ENCODE assay signal across 10 cellular contexts in the genomic region with DNA sequence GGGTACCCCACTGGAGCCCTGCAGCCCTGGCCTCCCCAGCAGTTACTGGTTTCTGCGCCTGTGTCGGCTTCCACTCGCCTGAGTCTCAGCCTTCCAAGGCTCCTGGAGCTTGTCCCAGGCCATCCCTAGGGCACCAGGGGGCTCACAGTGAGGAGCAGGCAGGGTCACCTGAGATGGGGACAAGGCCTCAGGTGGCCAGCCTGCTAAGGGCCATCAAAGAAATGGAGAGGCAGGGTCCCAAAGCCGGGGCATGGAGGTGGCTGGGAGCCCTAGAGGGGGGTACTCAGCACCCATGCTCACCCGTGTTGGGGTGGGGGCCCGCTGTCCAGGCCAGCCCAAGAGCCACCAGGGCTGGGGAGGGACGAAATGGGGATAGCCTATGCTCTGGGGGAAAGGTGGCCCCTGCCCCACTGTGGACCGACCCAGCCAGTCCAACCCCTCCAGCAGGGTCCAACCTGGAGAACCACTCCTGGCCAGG. TPM values are rescaled to one million over a fixed set of nuclear protein-coding genes. Genes with fewer than 3 reads are reported as not detected.
DNase-seq lines count a peak whose midpoint lies in the region; ATAC-seq, FAIRE-seq and TF ChIP-seq lines count a peak whose summit lies in the region.
"Had no signal": no experiment of that assay in that cellular context is flagged by ENCODE, and none has a peak within 500 bp of the region (broad histone marks: within the 10 kb centered on the region; RNA-seq: fewer than 3 reads in every experiment).

No MANE protein-coding gene starts in this region.

- peak overlapping the region; percentile 81 for H3K9ac ChIP-seq in keratinocyte (ENCODE audit: control insufficient read depth, extremely low read depth, insufficient read depth, low read length)
- H3K9ac ChIP-seq in subcutaneous abdominal adipose tissue (ENCODE audit: low read length in 5 of 5), result peak overlapping the region in 4 of 5 donors; percentile 44 to 72 (median 64)

- peak overlapping the region; percentile 93 for H3K4me2 ChIP-seq in keratinocyte (ENCODE audit: control insufficient read depth, extremely low read depth, insufficient read depth, low read depth, low read length)

- no peak for TF ChIP-seq CTCF in keratinocyte (optimal IDR thresholded peaks at IDR 0.05 in 1 of 3, IDR thresholded peaks at IDR 0.05 in 1 of 3, conservative IDR thresholded peaks at IDR 0.05 in 1 of 3; ENCODE audit: extremely low read depth in 1 of 3, insufficient read depth in 2 of 3, low read length in 3 of 3)

- intact Hi-C loops in activated CD4-positive, alpha-beta T cell treated with anti-CD3 and anti-CD28 coated beads for 36 hours (cut with DNase I, micrococcal nuclease), result no loop called here

- H3K27ac Mint-ChIP-seq in activated CD4-positive, alpha-beta T cell treated with anti-CD3 and anti-CD28 coated beads for 36 hours, result no peak overlapping the region
- peak overlapping the region; percentile 27 for H3K27ac Mint-ChIP-seq in activated naive CD8-positive, alpha-beta T cell treated with anti-CD3 and anti-CD28 coated beads, Interleukin-2, amount 50 U/mL, for 24 hours

- peaks cover 18% of the 10 kb centered on the region for H3K36me3 Mint-ChIP-seq in activated CD4-positive, alpha-beta T cell treated with anti-CD3 and anti-CD28 coated beads for 36 hours (ENCODE audit: low read depth)
- peaks cover 5% of the 10 kb centered on the region for H3K36me3 Mint-ChIP-seq in activated naive CD8-positive, alpha-beta T cell treated with anti-CD3 and anti-CD28 coated beads, Interleukin-2, amount 50 U/mL, for 24 hours (ENCODE audit: low read depth)

- no peak for DNase-seq in activated CD4-positive, alpha-beta T cell treated with anti-CD3 and anti-CD28 coated beads for 36 hours
- DNase-seq in activated CD4-positive, alpha-beta T cell treated with anti-CD3 and anti-CD28 coated beads, Interleukin-2, amount 50 U/mL, for 4 hours, result no peak
- no peak for DNase-seq in activated naive CD8-positive, alpha-beta T cell treated with anti-CD3 and anti-CD28 coated beads, Interleukin-2, amount 50 U/mL, for 24 hours
- DNase-seq in keratinocyte (ENCODE audit: low read depth, low spot score), result no peak
- DNase-seq in GOT3 (lab: John Stamatoyannopoulos, UW), result no peak
- no peak for DNase-seq in T1000 (lab: John Stamatoyannopoulos, UW)
- DNase-seq: stimulated activated naive CD4-positive, alpha-beta T cell treated with Interleukin-2 at 50 U/mL for 16 hours had no signal

- CTCF ChIA-PET in activated CD4-positive, alpha-beta T cell treated with anti-CD3 and anti-CD28 coated beads for 36 hours (lab: Charles Lee), result interaction anchor here (0.6 kb wide), 1 partner anchor 34 kb away, joined by 3 read pairs; no protein-coding TSS in a partner anchor

- no peaks in the 10 kb centered on the region for H3K27me3 Mint-ChIP-seq in activated CD4-positive, alpha-beta T cell treated with anti-CD3 and anti-CD28 coated beads for 36 hours
- H3K27me3 Mint-ChIP-seq in activated naive CD8-positive, alpha-beta T cell treated with anti-CD3 and anti-CD28 coated beads, Interleukin-2, amount 50 U/mL, for 24 hours, result no peaks in the 10 kb centered on the region

- dilution Hi-C loops in keratinocyte (cut with MboI; ENCODE audit: extremely low pct_ligation_motif_present, low sequenced_read_pairs), result no loop called here

- H3K9me3 ChIP-seq in keratinocyte (ENCODE audit: control insufficient read depth, low read depth, low read length) (no peaks in the 10 kb centered on the region), subcutaneous abdominal adipose tissue (ENCODE audit: control insufficient read depth in 5 of 5, low read length in 5 of 5) (no peaks in the 10 kb centered on the region)

- no peaks in the 10 kb centered on the region for H3K9me3 Mint-ChIP-seq in activated CD4-positive, alpha-beta T cell treated with anti-CD3 and anti-CD28 coated beads for 36 hours (ENCODE audit: low read depth)
- H3K9me3 Mint-ChIP-seq in activated naive CD8-positive, alpha-beta T cell treated with anti-CD3 and anti-CD28 coated beads, Interleukin-2, amount 50 U/mL, for 24 hours, result no peaks in the 10 kb centered on the region

- H3K27ac ChIP-seq in keratinocyte (ENCODE audit: control insufficient read depth, insufficient read depth, low read length) (peak overlapping the region; percentile 63), subcutaneous abdominal adipose tissue (ENCODE audit: low read depth, low read length) (peak overlapping the region; percentile 57)

- POLR2A ChIA-PET in activated CD4-positive, alpha-beta T cell treated with anti-CD3 and anti-CD28 coated beads for 36 hours (lab: Charles Lee), result no interaction called here

- H3K4me1 Mint-ChIP-seq in activated CD4-positive, alpha-beta T cell treated with anti-CD3 and anti-CD28 coated beads for 36 hours, result peaks cover 14% of the 10 kb centered on the region
- H3K4me1 Mint-ChIP-seq in activated naive CD8-positive, alpha-beta T cell treated with anti-CD3 and anti-CD28 coated beads, Interleukin-2, amount 50 U/mL, for 24 hours, result peaks cover 19% of the 10 kb centered on the region

- ATAC-seq in activated CD4-positive, alpha-beta T cell treated with anti-CD3 and anti-CD28 coated beads for 36 hours, result no peak
- ATAC-seq in activated naive CD8-positive, alpha-beta T cell treated with anti-CD3 and anti-CD28 coated beads, Interleukin-2, amount 50 U/mL, for 24 hours, result no peak
- no peak for ATAC-seq in GM19035 (IDR thresholded peaks at IDR 0.05; ENCODE audit: unreplicated experiment)

- peak overlapping the region; percentile 76 to 85 (median 83) for H3K4me3 ChIP-seq in keratinocyte (ENCODE audit: control insufficient read depth in 2 of 3, extremely low read depth in 1 of 3, insufficient read depth in 2 of 3, low read depth in 1 of 3, low read length in 3 of 3)
- H3K4me3 ChIP-seq in subcutaneous abdominal adipose tissue (ENCODE audit: low read depth in 1 of 5, low read length in 5 of 5), result peak overlapping the region in 4 of 5 donors; percentile 61 to 79 (median 68)

- peaks cover 29% of the 10 kb centered on the region for H3K4me1 ChIP-seq in keratinocyte (ENCODE audit: control insufficient read depth, extremely low read depth, insufficient read depth, low read length)
- H3K4me1 ChIP-seq in subcutaneous abdominal adipose tissue (ENCODE audit: control insufficient read depth in 5 of 5, insufficient read depth in 5 of 5, low read length in 5 of 5), result peaks cover 3 to 81% (median 69%) of the 10 kb centered on the region in 5 donors

- peak overlapping the region; percentile 74 for H3K4me3 Mint-ChIP-seq in activated CD4-positive, alpha-beta T cell treated with anti-CD3 and anti-CD28 coated beads for 36 hours
- H3K4me3 Mint-ChIP-seq in activated naive CD8-positive, alpha-beta T cell treated with anti-CD3 and anti-CD28 coated beads, Interleukin-2, amount 50 U/mL, for 24 hours, result peak overlapping the region; percentile 76

- FAIRE-seq in keratinocyte (lab: Jason Lieb, UNC), result no peak
- FAIRE-seq: colon had no signal

- no peak overlapping the region for H2AFZ ChIP-seq in keratinocyte (ENCODE audit: control insufficient read depth, low read length)

- H3K27me3 ChIP-seq in keratinocyte (ENCODE audit: control insufficient read depth, extremely low read depth, insufficient read depth, low read length) (no peaks in the 10 kb centered on the region), subcutaneous abdominal adipose tissue (ENCODE audit: control insufficient read depth in 5 of 5, insufficient read depth in 4 of 5, low read length in 5 of 5) (no peaks in the 10 kb centered on the region)

- H3K9me1 ChIP-seq in keratinocyte (ENCODE audit: control insufficient read depth, extremely low read depth, insufficient read depth, low read length), result no peaks in the 10 kb centered on the region

- H3K36me3 ChIP-seq in keratinocyte (ENCODE audit: control insufficient read depth in 2 of 2, extremely low read depth in 1 of 2, insufficient read depth in 2 of 2, low read length in 2 of 2), result peaks cover 20 to 26% of the 10 kb centered on the region in 2 experiments
- H3K36me3 ChIP-seq in subcutaneous abdominal adipose tissue (ENCODE audit: control insufficient read depth in 5 of 5, insufficient read depth in 5 of 5, low read length in 5 of 5), result peaks cover 0 to 38% (median 28%) of the 10 kb centered on the region in 5 donors

- peaks cover 50% of the 10 kb centered on the region for H3K79me2 ChIP-seq in keratinocyte (ENCODE audit: control insufficient read depth, insufficient read depth, low read length)

- peaks cover 30% of the 10 kb centered on the region for H4K20me1 ChIP-seq in keratinocyte (ENCODE audit: control insufficient read depth, extremely low read depth, insufficient read depth, low read length)

RNA-seq across cellular contexts. Expression of a gene that starts 1.3 kb away (rescaled TPM):
- 100 to 1,000 TPM; 239 to 259 TPM for total RNA-seq in activated CD4-positive, alpha-beta T cell treated with anti-CD3 and anti-CD28 coated beads for 36 hours
- polyA plus RNA-seq in keratinocyte, result 44.7 to 137 TPM (median 55.7 TPM) in 3 replicates
- 54.4 TPM for polyA plus RNA-seq in keratinocyte (2011; ENCODE audit: low read depth)
- 40.9 and 142 TPM in 2 replicates for polyA plus RNA-seq in keratinocyte (2011; cell fraction: cytosol; rRNA removed)
- 190 and 294 TPM in 2 replicates for polyA plus RNA-seq in keratinocyte (2011; cell fraction: nucleus; rRNA removed)
- 53.9 and 385 TPM in 2 replicates for polyA plus RNA-seq in keratinocyte (2012; ENCODE audit: low replicate concordance)
- 134 to 602 TPM (median 159 TPM) in 3 replicates for polyA minus RNA-seq in keratinocyte
- polyA minus RNA-seq in keratinocyte (2011; cell fraction: cytosol; rRNA and poly(A)+ RNA removed), result 642 TPM
- polyA minus RNA-seq in keratinocyte (2011; cell fraction: nucleus; rRNA and poly(A)+ RNA removed), result 467 and 561 TPM in 2 replicates

RNA-seq across cellular contexts. Expression of a gene that starts 31.1 kb away (rescaled TPM):
- 100 to 1,000 TPM; 119 to 124 TPM for total RNA-seq in activated CD4-positive, alpha-beta T cell treated with anti-CD3 and anti-CD28 coated beads for 36 hours
- 49.1 to 68.3 TPM (median 52.0 TPM) in 3 replicates for polyA plus RNA-seq in keratinocyte
- 24.6 TPM for polyA plus RNA-seq in keratinocyte (2011; ENCODE audit: low read depth)
- polyA plus RNA-seq in keratinocyte (2011; cell fraction: cytosol; rRNA removed), result 50.8 and 74.9 TPM in 2 replicates
- polyA plus RNA-seq in keratinocyte (2011; cell fraction: nucleus; rRNA removed), result 137 and 163 TPM in 2 replicates
- polyA plus RNA-seq in keratinocyte (2012; ENCODE audit: low replicate concordance), result 70.2 and 83.6 TPM in 2 replicates
- polyA minus RNA-seq in keratinocyte, result 20.4 to 46.2 TPM (median 22.9 TPM) in 3 replicates
- polyA minus RNA-seq in keratinocyte (2011; cell fraction: cytosol; rRNA and poly(A)+ RNA removed), result 52.2 TPM
- polyA minus RNA-seq in keratinocyte (2011; cell fraction: nucleus; rRNA and poly(A)+ RNA removed), result 31.5 and 31.8 TPM in 2 replicates

RNA-seq across cellular contexts. Expression of a gene that starts 45.0 kb away (rescaled TPM):
- 10 to 100 TPM; 69.0 to 73.5 TPM for total RNA-seq in activated CD4-positive, alpha-beta T cell treated with anti-CD3 and anti-CD28 coated beads for 36 hours
- polyA plus RNA-seq in keratinocyte, result 60.4 to 99.3 TPM (median 81.7 TPM) in 3 replicates
- 45.3 TPM for polyA plus RNA-seq in keratinocyte (2011; ENCODE audit: low read depth)
- 59.9 and 110 TPM in 2 replicates for polyA plus RNA-seq in keratinocyte (2011; cell fraction: cytosol; rRNA removed)
- polyA plus RNA-seq in keratinocyte (2011; cell fraction: nucleus; rRNA removed), result 99.2 and 130 TPM in 2 replicates
- polyA plus RNA-seq in keratinocyte (2012; ENCODE audit: low replicate concordance), result 61.9 and 91.0 TPM in 2 replicates
- 85.7 to 144 TPM (median 96.6 TPM) in 3 replicates for polyA minus RNA-seq in keratinocyte
- 154 TPM for polyA minus RNA-seq in keratinocyte (2011; cell fraction: cytosol; rRNA and poly(A)+ RNA removed)
- polyA minus RNA-seq in keratinocyte (2011; cell fraction: nucleus; rRNA and poly(A)+ RNA removed), result 36.0 and 44.9 TPM in 2 replicates

RNA-seq across cellular contexts. Expression of a gene that starts 45.1 kb away (rescaled TPM):
- 10 to 100 TPM; 16.9 to 17.5 TPM for total RNA-seq in activated CD4-positive, alpha-beta T cell treated with anti-CD3 and anti-CD28 coated beads for 36 hours
- 10.2 to 25.3 TPM (median 13.6 TPM) in 3 replicates for polyA plus RNA-seq in keratinocyte
- 10.9 TPM for polyA plus RNA-seq in keratinocyte (2011; ENCODE audit: low read depth)
- polyA plus RNA-seq in keratinocyte (2011; cell fraction: cytosol; rRNA removed), result 5.5 and 14.9 TPM in 2 replicates
- 54.3 and 78.8 TPM in 2 replicates for polyA plus RNA-seq in keratinocyte (2011; cell fraction: nucleus; rRNA removed)
- polyA plus RNA-seq in keratinocyte (2012; ENCODE audit: low replicate concordance), result 23.8 and 42.0 TPM in 2 replicates
- 5.4 to 31.0 TPM (median 8.0 TPM) in 3 replicates for polyA minus RNA-seq in keratinocyte
- polyA minus RNA-seq in keratinocyte (2011; cell fraction: cytosol; rRNA and poly(A)+ RNA removed), result 21.1 TPM
- polyA minus RNA-seq in keratinocyte (2011; cell fraction: nucleus; rRNA and poly(A)+ RNA removed), result 18.7 and 21.1 TPM in 2 replicates

RNA-seq across cellular contexts. Expression of a gene that starts 59.3 kb away (rescaled TPM):
- 100 to 1,000 TPM; 105 to 166 TPM for total RNA-seq in activated CD4-positive, alpha-beta T cell treated with anti-CD3 and anti-CD28 coated beads for 36 hours
- polyA plus RNA-seq in keratinocyte, result 45.4 to 73.6 TPM (median 64.0 TPM) in 3 replicates
- 10.2 TPM for polyA plus RNA-seq in keratinocyte (2011; ENCODE audit: low read depth)
- 59.0 and 103 TPM in 2 replicates for polyA plus RNA-seq in keratinocyte (2011; cell fraction: cytosol; rRNA removed)
- polyA plus RNA-seq in keratinocyte (2011; cell fraction: nucleus; rRNA removed), result 51.5 and 77.5 TPM in 2 replicates
- polyA plus RNA-seq in keratinocyte (2012; ENCODE audit: low replicate concordance), result 62.1 and 118 TPM in 2 replicates
- polyA minus RNA-seq in keratinocyte, result 39.1 to 83.3 TPM (median 62.9 TPM) in 3 replicates
- polyA minus RNA-seq in keratinocyte (2011; cell fraction: cytosol; rRNA and poly(A)+ RNA removed), result 41.8 TPM
- polyA minus RNA-seq in keratinocyte (2011; cell fraction: nucleus; rRNA and poly(A)+ RNA removed), result 12.2 and 13.9 TPM in 2 replicates
